21 cellular contexts compared by ENCODE assay signal in the genomic region with DNA sequence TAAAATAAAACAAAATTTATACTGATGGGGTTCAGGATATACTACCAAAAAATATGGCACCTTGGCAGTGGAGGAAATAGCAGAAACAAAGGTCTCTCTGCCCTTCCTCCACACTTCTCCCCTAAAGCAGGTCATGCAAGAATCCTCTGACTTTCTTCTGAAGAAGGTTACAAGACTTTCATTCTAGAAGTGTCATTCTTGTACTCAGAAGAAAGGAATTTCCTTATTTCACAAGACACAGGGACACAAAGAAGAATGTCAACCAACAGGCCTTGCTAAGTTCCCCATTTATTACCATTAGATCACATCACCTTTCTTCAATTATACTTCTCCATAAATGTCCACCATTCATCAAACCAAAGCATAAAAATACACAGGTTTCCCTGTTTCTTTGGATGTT.
"Had no signal": no experiment of that assay in that cellular context is flagged by ENCODE, and none has a peak within 500 bp of the region (broad histone marks: within the 10 kb centered on the region; RNA-seq: fewer than 3 reads in every experiment).

No MANE protein-coding gene starts in this region.

- ATAC-seq: HepG2 had no signal

- H3K4me3 ChIP-seq: SJSA1, SK-N-MC had no signal

- H3K27me3 ChIP-seq: SJSA1 had no signal

- DNase-seq: IMR-90, Kasumi-1, MM.1S, NCI-H1092 treated with DMSO at 0.1 percent for 48 hours, NCI-H1436, NCI-H187, NCI-H2029, NCI-H2081 treated with DMSO at 0.1 percent for 48 hours, NCI-H2171 treated with DMSO at 0.1 percent for 48 hours, NCI-H446, NCI-H510A, NCI-H524 treated with DMSO at 0.1 percent for 48 hours, NCI-H69, NCI-H774, Right ventricle myocardium superior, RPMI8226, SIG-M5 had no signal

- H3K4me2 ChIP-seq: KMS-11 had no signal

- H3K9ac ChIP-seq: KMS-11 had no signal

- H3K27ac ChIP-seq: KMS-11, SJSA1, SK-N-MC had no signal

- H3K4me1 ChIP-seq: SJSA1 had no signal

- H3K36me3 ChIP-seq: SJSA1 had no signal
